17 cellular contexts compared by ENCODE assay signal in the genomic region with DNA sequence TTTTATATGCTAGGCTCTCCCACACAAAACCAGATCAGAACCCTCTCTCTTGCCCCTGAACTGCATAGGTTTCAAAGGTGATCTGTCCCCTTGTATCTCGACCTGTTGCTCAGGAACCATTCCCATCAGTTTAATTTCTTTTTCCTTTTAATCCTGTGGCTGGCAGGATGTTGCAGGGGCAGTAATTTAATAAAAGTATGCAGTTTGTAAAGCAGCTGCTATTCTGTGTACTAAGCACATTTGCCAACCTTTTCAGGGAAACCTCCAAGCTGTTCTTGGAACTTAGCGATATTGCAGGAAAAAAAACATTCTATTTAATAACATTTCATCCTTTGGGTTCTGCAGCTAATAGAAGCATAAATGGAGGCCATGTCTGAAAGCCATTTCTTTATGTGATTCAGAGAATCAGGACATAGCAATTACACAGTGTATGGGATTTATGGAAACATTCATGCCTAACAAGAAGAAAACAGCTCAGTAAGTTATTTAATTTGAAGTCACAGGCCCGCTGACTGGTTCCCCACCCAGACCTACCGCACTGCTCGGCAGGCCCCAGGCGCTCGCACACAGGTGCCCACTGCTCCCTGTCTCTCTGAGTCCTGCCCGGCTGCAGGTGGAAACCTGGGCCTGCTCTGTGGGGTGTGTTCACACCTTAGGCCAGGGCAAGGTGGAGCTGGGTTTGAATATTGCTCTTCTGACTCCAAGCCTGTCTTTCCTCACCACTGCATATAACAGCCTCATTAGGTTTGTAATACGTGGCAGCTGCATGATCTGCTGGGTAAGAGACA.
"Had no signal": no experiment of that assay in that cellular context is flagged by ENCODE, and none has a peak within 500 bp of the region (broad histone marks: within the 10 kb centered on the region; RNA-seq: fewer than 3 reads in every experiment).

No MANE protein-coding gene starts in this region.

- ATAC-seq: effector memory CD8-positive, alpha-beta T cell; lower lobe of right lung; naive thymus-derived CD8-positive, alpha-beta T cell; psoas muscle; sciatic nerve; stimulated activated naive CD8-positive, alpha-beta T cell treated with anti-CD3 and anti-CD28 coated beads, Interleukin-15, Interleukin-2, amounts not matched to agents 100 U/mL and 50 U/mL, for 24 hours; upper lobe of right lung; WTC11 had no signal

- H3K4me3 Mint-ChIP-seq: activated naive CD4-positive, alpha-beta T cell treated with anti-CD3 and anti-CD28 coated beads, Interleukin-2, amount 10 ng/mL, durations not matched to agents 7 days and 5 days; effector memory CD8-positive, alpha-beta T cell; naive thymus-derived CD8-positive, alpha-beta T cell; T-helper 1 cell treated with Interleukin-12 subunit alpha and Interleukin-12 subunit beta and Interleukin-4 antibody, amounts not matched to agents 30 μg/mL and 1 μg/mL, for 36 hours; WTC11 had no signal

- H3K9me3 ChIP-seq: adrenal gland, lower lobe of right lung, psoas muscle, upper lobe of right lung had no signal

- H3K36me3 ChIP-seq: adrenal gland, brain microvascular endothelial cell, lower lobe of right lung, upper lobe of right lung had no signal

- H3K27ac Mint-ChIP-seq: activated naive CD4-positive, alpha-beta T cell treated with anti-CD3 and anti-CD28 coated beads, Interleukin-2, amount 10 ng/mL, durations not matched to agents 7 days and 5 days had no signal

- H3K36me3 Mint-ChIP-seq: activated naive CD4-positive, alpha-beta T cell treated with anti-CD3 and anti-CD28 coated beads, Interleukin-2, amount 10 ng/mL, durations not matched to agents 7 days and 5 days; WTC11 had no signal

- H3K27me3 ChIP-seq: adrenal gland, brain microvascular endothelial cell, upper lobe of right lung had no signal

- H3K9me3 Mint-ChIP-seq: activated naive CD4-positive, alpha-beta T cell treated with anti-CD3 and anti-CD28 coated beads, Interleukin-2, amount 10 ng/mL, durations not matched to agents 7 days and 5 days; effector memory CD8-positive, alpha-beta T cell; naive thymus-derived CD8-positive, alpha-beta T cell; T-helper 1 cell treated with Interleukin-12 subunit alpha and Interleukin-12 subunit beta and Interleukin-4 antibody, amounts not matched to agents 30 μg/mL and 1 μg/mL, for 36 hours; WTC11 had no signal

- H3K27me3 Mint-ChIP-seq: activated naive CD4-positive, alpha-beta T cell treated with anti-CD3 and anti-CD28 coated beads, Interleukin-2, amount 10 ng/mL, durations not matched to agents 7 days and 5 days; effector memory CD8-positive, alpha-beta T cell; naive thymus-derived CD8-positive, alpha-beta T cell had no signal

- H3K27ac ChIP-seq: brain microvascular endothelial cell, lower lobe of right lung, psoas muscle, upper lobe of right lung had no signal

- H3K4me3 ChIP-seq: adrenal gland, lower lobe of right lung, psoas muscle, upper lobe of right lung had no signal

- DNase-seq: activated CD4-positive, alpha-beta T cell treated with anti-CD3 and anti-CD28 coated beads for 48 hours; activated CD8-positive, alpha-beta memory T cell treated with anti-CD3 and anti-CD28 coated beads for 24 hours; activated naive CD4-positive, alpha-beta T cell treated with anti-CD3 and anti-CD28 coated beads, Interleukin-2, amount 10 ng/mL, durations not matched to agents 7 days and 5 days; adrenal gland; brain microvascular endothelial cell; effector memory CD8-positive, alpha-beta T cell; hippocampal formation; lower lobe of right lung; naive thymus-derived CD8-positive, alpha-beta T cell; occipital lobe; psoas muscle; stimulated activated CD4-positive, alpha-beta T cell treated with anti-CD3 and anti-CD28 coated beads, Interleukin-2, amount 100 ng/mL, for 48 hours; stimulated activated naive CD8-positive, alpha-beta T cell treated with anti-CD3 and anti-CD28 coated beads, Interleukin-15, Interleukin-2, amounts not matched to agents 100 U/mL and 50 U/mL, for 24 hours; upper lobe of right lung had no signal
